Comparison of ENCODE assay signal across 8 cellular contexts in the genomic region with DNA sequence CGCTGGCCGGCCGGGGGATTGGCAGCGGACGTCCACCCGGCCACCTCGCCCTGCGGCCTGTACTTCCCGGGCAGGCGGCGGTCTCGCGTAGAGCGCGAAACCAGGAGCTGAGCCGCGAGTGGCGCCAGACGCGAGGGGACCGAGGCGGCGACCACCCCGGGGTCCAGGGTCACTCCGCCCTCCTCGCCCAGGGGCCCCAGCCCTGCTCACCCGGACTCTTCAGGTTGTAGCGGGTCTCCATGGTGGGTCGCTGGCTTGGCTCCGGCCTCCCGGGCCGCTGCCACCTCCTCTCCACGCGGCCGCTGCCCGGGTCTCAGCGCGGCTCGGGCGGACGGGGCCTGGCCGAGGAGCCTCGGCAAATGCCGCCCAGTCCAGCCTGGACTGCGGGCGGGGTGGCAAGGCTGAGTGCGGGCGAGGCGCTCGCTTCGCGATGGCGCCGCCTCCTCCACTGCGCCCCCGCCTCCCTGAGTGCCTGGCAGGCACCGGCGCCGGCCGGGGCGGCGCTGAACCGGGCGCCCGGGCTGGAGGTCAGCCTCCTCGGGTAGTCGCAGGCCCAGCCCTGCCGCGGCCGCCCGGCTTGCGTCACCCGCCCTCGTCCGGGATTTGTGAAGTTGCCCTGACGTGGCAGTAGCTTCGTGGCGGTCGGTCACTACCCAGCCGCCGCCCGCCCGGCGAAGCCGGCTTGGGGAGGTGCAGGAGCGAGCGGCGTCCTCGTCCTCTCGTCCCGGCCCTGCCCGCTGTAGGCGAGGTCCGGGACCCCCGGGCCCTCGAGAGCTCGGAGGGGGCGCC. TPM values are rescaled to one million over a fixed set of nuclear protein-coding genes. Genes with fewer than 3 reads are reported as not detected.
DNase-seq lines count a peak whose midpoint lies in the region; ATAC-seq and TF ChIP-seq lines count a peak whose summit lies in the region.

Gene UBE2J1 (minus strand): TSS at position 394 of the 789 bp plus-strand sequence. CDS start 153 bp downstream, at position 241.

- whole genome bisulfite sequencing in right cardiac atrium, result under 1% methylated on average over 98 of the region's 98 CpGs

- H3K4me3 ChIP-seq in ascending aorta (peak within 1 kb of the TSS; percentile 58 to 97), right cardiac atrium (ENCODE audit: low read length) (peak within 1 kb of the TSS; percentile 87), rectal smooth muscle tissue (ENCODE audit: low read length) (peak within 1 kb of the TSS; percentile 68), uterus (peak within 1 kb of the TSS; percentile 48 to 77)

- DNase-seq in GOT3 (lab: John Stamatoyannopoulos, UW), result peak; percentile 86
- peak; percentile 85 for DNase-seq in M059J (ENCODE audit: low read depth)
- peak; percentile 63 for DNase-seq in T-helper 22 cell (ENCODE audit: low read depth)
- peak; percentile 88 to 98 for DNase-seq in ascending aorta (ENCODE audit: low spot score in 2 of 2)
- peak; percentile 97 to 98 (median 98) for DNase-seq in right cardiac atrium
- DNase-seq in uterus, result peak; percentile 92

- no peaks in the 10 kb centered on the region for H3K9me3 ChIP-seq in ES-I3 (ENCODE audit: control insufficient read depth, insufficient read depth, low read length)
- no peaks in the 10 kb centered on the region for H3K9me3 ChIP-seq in ascending aorta
- no peaks in the 10 kb centered on the region for H3K9me3 ChIP-seq in right cardiac atrium (ENCODE audit: control insufficient read depth, low read length)
- no peaks in the 10 kb centered on the region for H3K9me3 ChIP-seq in uterus

- H3K9ac ChIP-seq in ES-I3 (ENCODE audit: low read depth, low read length) (peak within 1 kb of the TSS; percentile 91), rectal smooth muscle tissue (ENCODE audit: low read length) (peak within 1 kb of the TSS; percentile 85)

- peak; percentile 98 for ATAC-seq in right cardiac atrium

- TF ChIP-seq CTCF in ascending aorta (IDR thresholded peaks at IDR 0.05) (no peak), uterus (IDR thresholded peaks at IDR 0.05) (no peak)

- H3K4me1 ChIP-seq in ES-I3 (ENCODE audit: insufficient read depth, low read length) (peaks cover 16% of the 10 kb centered on the region), ascending aorta (peaks cover 3 to 19% of the 10 kb centered on the region in 2 donors), right cardiac atrium (ENCODE audit: control insufficient read depth, insufficient read depth, low read length) (peaks cover 12% of the 10 kb centered on the region), rectal smooth muscle tissue (ENCODE audit: control insufficient read depth, insufficient read depth, low read length) (peaks cover 14% of the 10 kb centered on the region), uterus (peaks cover 0 to 5% of the 10 kb centered on the region in 2 donors)

- H3K27ac ChIP-seq in ascending aorta (peak within 1 kb of the TSS; percentile 99 to 100), right cardiac atrium (ENCODE audit: low read length) (peak within 1 kb of the TSS; percentile 91), rectal smooth muscle tissue (ENCODE audit: low read depth, low read length) (peak within 1 kb of the TSS; percentile 96), uterus (peak within 1 kb of the TSS; percentile 95 to 99)

- H3K27me3 ChIP-seq in ascending aorta (no peaks in the 10 kb centered on the region), right cardiac atrium (ENCODE audit: control insufficient read depth, insufficient read depth) (no peaks in the 10 kb centered on the region), rectal smooth muscle tissue (ENCODE audit: control insufficient read depth, insufficient read depth, low read length) (no peaks in the 10 kb centered on the region), uterus (no peaks in the 10 kb centered on the region)

- peak; percentile 76 to 96 for TF ChIP-seq POLR2A in uterus (IDR thresholded peaks at IDR 0.05)

- intact Hi-C loops in ascending aorta (cut with DNase I) (loop anchor here (5.0 kb wide), 7 partner anchors 55 to 1235 kb away; partner anchors contain the start of genes MAP3K7, PM20D2, PNRC1 and RNGTT), right cardiac atrium (cut with DNase I) (no loop called here), uterus (cut with DNase I; ENCODE audit: low total_unique reads) (loop anchor here (5.0 to 10.0 kb wide), 2 partner anchors 270 to 388 kb away; partner anchors contain the start of genes PNRC1 and RNGTT)

- H3K36me3 ChIP-seq in ES-I3 (ENCODE audit: insufficient read depth, low read length), result no peaks in the 10 kb centered on the region
- H3K36me3 ChIP-seq in ascending aorta, result no peaks in the 10 kb centered on the region
- no peaks in the 10 kb centered on the region for H3K36me3 ChIP-seq in rectal smooth muscle tissue (ENCODE audit: control insufficient read depth, insufficient read depth, low read length)
- no peaks in the 10 kb centered on the region for H3K36me3 ChIP-seq in uterus

RNA-seq across cellular contexts. Expression of gene UBE2J1, which starts in this region (rescaled TPM):
- total RNA-seq in M059J (2014; rRNA removed; shearing (Covaris generic)), result 18.6 and 28.8 TPM in 2 replicates
- total RNA-seq in ascending aorta, result 29.5 TPM
- total RNA-seq in right cardiac atrium, result 10 to 100 TPM; 13.8 to 23.6 (median 15.9) TPM
- polyA plus RNA-seq in right cardiac atrium, result 12.0 TPM
- total RNA-seq in uterus, result 10 to 100 TPM; 13.1 to 55.2 (median 41.0) TPM

Comparison
In these comparisons a context has a peak if more than half of its experiments do, and no peak if none do; other contexts are left out.
1. Peak in every context shown above with its lines: DNase-seq, ATAC-seq, H3K4me3 ChIP-seq and H3K27ac ChIP-seq.
2. intact Hi-C loops: an anchor here in ascending aorta (5.0 kb wide) and uterus (5.0 to 10.0 kb wide); none called in right cardiac atrium.